In genomic region chr15:64842986-64843561, GRCh38 we compare ENCODE assay signal across 8 cellular contexts. TPM values are rescaled to one million over a fixed set of nuclear protein-coding genes. Genes with fewer than 3 reads are reported as not detected.
DNase-seq lines count a peak whose midpoint lies in the region; ATAC-seq, FAIRE-seq and TF ChIP-seq lines count a peak whose summit lies in the region.

No MANE protein-coding gene starts in this region.

- CTCF ChIA-PET in GM12878 (lab: Yijun Ruan, JAX): interaction anchor here (0.7 to 5.1 kb wide), 8 partner anchors 8 to 195 kb away, joined by 3 to 78 read pairs (median 15); no protein-coding TSS in a partner anchor

- TF ChIP-seq EP300 in GM12878 (IDR thresholded peaks at IDR 0.05; ENCODE audit: borderline replicate concordance in 1 of 2, control insufficient read depth in 1 of 2, low read depth in 2 of 2, low read length in 2 of 2): no peak

- H4K20me1 ChIP-seq in DOHH2 (ENCODE audit: control insufficient read depth, insufficient read depth, low read depth, low read length) (peaks cover 10% of the 10 kb centered on the region; the same call in 1 of the 2 replicates), GM12878 (ENCODE audit: control insufficient read depth, insufficient read depth) (no peaks in the 10 kb centered on the region)

- H3K4me2 ChIP-seq in DOHH2 (ENCODE audit: low read length) (peak overlapping the region; percentile 87), GM12878 (ENCODE audit: control insufficient read depth, insufficient read depth) (peak overlapping the region; percentile 99)

- no peaks in the 10 kb centered on the region for H3K9me2 ChIP-seq in DOHH2 (replicated peaks; ENCODE audit: control insufficient read depth, low read length)

- peaks cover 19% of the 10 kb centered on the region for H3K36me3 ChIP-seq in DOHH2 (ENCODE audit: control insufficient read depth, low read length)
- no peaks in the 10 kb centered on the region for H3K36me3 ChIP-seq in GM12878 (ENCODE audit: control insufficient read depth in 2 of 2, insufficient read depth in 2 of 2, low read length in 1 of 2)
- no peaks in the 10 kb centered on the region for H3K36me3 ChIP-seq in testis (ENCODE audit: low read depth, missing control alignments)

- intact Hi-C loops in GM12878 (cut with micrococcal nuclease; ENCODE audit: unreplicated experiment) (no loop called here), testis (cut with DNase I; ENCODE audit: low total_unique reads) (no loop called here)

- H3K27ac ChIP-seq in DOHH2 (ENCODE audit: low read depth, low read length) (peak overlapping the region; percentile 34), GM12878 (ENCODE audit: control insufficient read depth, insufficient read depth) (peak overlapping the region; percentile 67), layer of hippocampus (ENCODE audit: low read depth, low read length) (peak overlapping the region; percentile 92), testis (peak overlapping the region; percentile 90 to 95)

- BruUV-seq in GM12878 (replicated peaks; lab: Mats Ljungman, UMichigan): no TSS peak

- no peaks in the 10 kb centered on the region for H3K27me3 ChIP-seq in DOHH2 (ENCODE audit: control insufficient read depth, low read length)
- H3K27me3 ChIP-seq in GM12878 (replicated peaks in 1 of 2; ENCODE audit: control insufficient read depth in 2 of 2, insufficient read depth in 2 of 2, low read length in 1 of 2): no peaks in the 10 kb centered on the region
- no peaks in the 10 kb centered on the region for H3K27me3 ChIP-seq in layer of hippocampus (ENCODE audit: control insufficient read depth, insufficient read depth, low read length)
- no peaks in the 10 kb centered on the region for H3K27me3 ChIP-seq in testis

- peaks cover 63% of the 10 kb centered on the region for H3K79me2 ChIP-seq in DOHH2 (ENCODE audit: control insufficient read depth, low read length)
- peaks cover 63% of the 10 kb centered on the region for H3K79me2 ChIP-seq in GM12878 (ENCODE audit: control insufficient read depth, insufficient read depth, low read length)

- no peak overlapping the region for H2AFZ ChIP-seq in GM12878 (ENCODE audit: control insufficient read depth, low read depth, low read length)

- peaks cover 16% of the 10 kb centered on the region for H3F3A ChIP-seq in DOHH2 (ENCODE audit: control insufficient read depth, insufficient read depth)

- POLR2A ChIA-PET in GM12878 (lab: Charles Lee): interaction anchor here (0.6 to 5.3 kb wide), 12 partner anchors 8 to 140 kb away, joined by 3 to 127 read pairs (median 4); partner anchors contain the start of gene PIF1

- TF ChIP-seq CTCF in DOHH2 (IDR thresholded peaks at IDR 0.05; ENCODE audit: low read depth, low read length, poor library complexity, severe bottlenecking): no peak
- peak; percentile 8 for TF ChIP-seq CTCF in NB4 (IDR thresholded peaks at IDR 0.05; ENCODE audit: low read depth, low read length)
- no peak for TF ChIP-seq CTCF in GM12878 (IDR thresholded peaks at IDR 0.05 in 2 of 3, conservative IDR thresholded peaks at IDR 0.05 in 1 of 3; ENCODE audit: control insufficient read depth in 2 of 3, extremely low read depth in 1 of 3, insufficient read depth in 1 of 3, low read depth in 3 of 3, low read length in 3 of 3)
- no peak for TF ChIP-seq CTCF in testis (IDR thresholded peaks at IDR 0.05)

- peak; percentile 9 for ATAC-seq in GM12878
- no peak for ATAC-seq in HG02571 (IDR thresholded peaks at IDR 0.05; ENCODE audit: unreplicated experiment)

- in situ Hi-C loops in GM12878 (cut with MboI): no loop called here

- H3K9ac ChIP-seq in GM12878 (ENCODE audit: control insufficient read depth, insufficient read depth, low read length): peak overlapping the region; percentile 81

- DNase-seq in NB4 (ENCODE audit: low read depth) (peak; percentile 93), GM12878 (ENCODE audit: low read depth, low spot score) (no peak), testis (no peak), cerebellar nuclear complex (lab: John Stamatoyannopoulos, UW) (no peak)
- DNase-seq in stimulated activated CD4-positive, alpha-beta T cell treated with anti-CD3 and anti-CD28 coated beads, Interleukin-2, amount 100 ng/mL, for 48 hours: no peak

- SMC1A ChIA-PET in GM12878 (lab: Charles Lee; ENCODE audit: uncharacterized antibody, unreplicated experiment): interaction anchor here (0.8 to 6.5 kb wide), 12 partner anchors 8 to 56 kb away, joined by 3 to 116 read pairs (median 4); partner anchors contain the start of gene PIF1

- peak overlapping the region; percentile 84 for H3K4me3 ChIP-seq in DOHH2 (ENCODE audit: low read length)
- peak overlapping the region; percentile 83 for H3K4me3 ChIP-seq in NB4 (ENCODE audit: low read depth, low read length)
- H3K4me3 ChIP-seq in GM12878: peak overlapping the region; percentile 99
- peak overlapping the region; percentile 84 to 98 for H3K4me3 ChIP-seq in testis

- H3K9me3 ChIP-seq in DOHH2 (ENCODE audit: control insufficient read depth, insufficient read depth, low read length): no peaks in the 10 kb centered on the region
- no peaks in the 10 kb centered on the region for H3K9me3 ChIP-seq in GM12878 (replicated peaks; ENCODE audit: control insufficient read depth, insufficient read depth, low read length)
- no peaks in the 10 kb centered on the region for H3K9me3 ChIP-seq in testis

- RAD21 ChIA-PET in GM12878 (lab: Charles Lee; ENCODE audit: unreplicated experiment): interaction anchor here (0.7 to 6.8 kb wide), 12 partner anchors 17 to 166 kb away, joined by 3 to 129 read pairs (median 10); partner anchors contain the start of gene PIF1

- TF ChIP-seq POLR2A in NB4 (IDR thresholded peaks at IDR 0.05; ENCODE audit: extremely low read depth, insufficient read length) (no peak), GM12878 (IDR thresholded peaks at IDR 0.05; ENCODE audit: low read depth, low read length) (no peak; the same call in 1 of the 2 replicates), testis (IDR thresholded peaks at IDR 0.05) (no peak)

- no peak for FAIRE-seq in GM12878 (lab: Jason Lieb, UNC)

- no peak for TF ChIP-seq RAD21 in GM12878 (IDR thresholded peaks at IDR 0.05; ENCODE audit: insufficient read depth, low read depth, low read length)

- WGBS in GM12878 (ENCODE audit: insufficient coverage, insufficient replicate concordance, low lambda C conversion rate, missing lambda C conversion rate): 0% methylated on average over 7 of the region's 7 CpGs
- WGBS in testis, 2 donors: 32 to 37% methylated on average over 6 to 7 of the region's 7 CpGs

- H3K4me1 ChIP-seq in DOHH2 (ENCODE audit: control insufficient read depth, low read length) (peaks cover 64% of the 10 kb centered on the region), GM12878 (ENCODE audit: control insufficient read depth, insufficient read depth, low read length) (peaks cover 26% of the 10 kb centered on the region), testis (peaks cover 26% of the 10 kb centered on the region)

TF ChIP-seq in GM12878, 131 proteins besides CTCF, POLR2A, EP300 and RAD21 (continues in another document):
- TF ChIP-seq ETV6 (conservative IDR thresholded peaks at IDR 0.05 in 1 of 2, IDR thresholded peaks at IDR 0.05 in 1 of 2; ENCODE audit: borderline replicate concordance in 1 of 2, low read depth in 1 of 2): no peak

RNA-seq across cellular contexts. Expression of gene PLEKHO2, which starts 1.4 kb away (rescaled TPM):
- 20.0 and 20.1 TPM in 2 replicates for total RNA-seq in GM12878 (2013; cell fraction: nucleolus; rRNA removed)
- total RNA-seq in GM12878 (2014; rRNA removed) (21.5 and 21.6 TPM in 2 replicates), GM12878 (2014; rRNA removed; fragmentation: Illumina TruSeq; extraction: Trizol) (14.6 and 15.5 TPM in 2 replicates), GM12878 (2021) (25.4 and 25.6 TPM in 2 replicates), testis (10 to 100 TPM; 17.2 to 28.9 TPM)
- 10.2 TPM for polyA plus RNA-seq in GM12878 (2011; ENCODE audit: low read depth)
- polyA plus RNA-seq in GM12878 (2011; rRNA removed) (11.2 and 19.4 TPM in 2 replicates), GM12878 (2014; fragmentation: Illumina TruSeq; extraction: Trizol) (12.1 and 19.5 TPM in 2 replicates), GM12878 (2014; fragmentation: Nextera tagmentation; extraction: Ambion mirVana) (1 to 10 TPM; 1.4 to 3.1 TPM), GM12878 (2014; rRNA removed) (19.8 and 22.9 TPM in 2 replicates), GM12878 (2016; fragmentation: Nextera tagmentation; extraction: Ambion mirVana) (10 to 100 TPM; 22.3 to 22.4 TPM), testis (ENCODE audit: insufficient read depth, low read depth, low replicate concordance) (19.3 TPM)
- polyA plus RNA-seq in GM12878 (2011; cell fraction: cytosol; rRNA removed): 24.1 and 29.2 TPM in 2 replicates
- 23.2 and 25.9 TPM in 2 replicates for polyA plus RNA-seq in GM12878 (2011; cell fraction: nucleus; rRNA removed)
- polyA plus RNA-seq in GM12878 (2012): 19.2 and 20.3 TPM in 2 replicates
- 15.3 and 28.9 TPM in 2 replicates for polyA minus RNA-seq in GM12878 (2011; rRNA and poly(A)+ RNA removed)
- 8.3 and 9.5 TPM in 2 replicates for polyA minus RNA-seq in GM12878 (2011; cell fraction: cytosol; rRNA and poly(A)+ RNA removed)
- 5.9 and 10.8 TPM in 2 replicates for polyA minus RNA-seq in GM12878 (2011; cell fraction: nucleus; rRNA and poly(A)+ RNA removed)

RNA-seq across cellular contexts. Expression of gene PIF1, which starts 17.6 kb away (rescaled TPM):
- total RNA-seq in GM12878 (2013; cell fraction: nucleolus; rRNA removed): 90.7 and 116 TPM in 2 replicates
- total RNA-seq in GM12878 (2014; rRNA removed): 42.8 and 43.9 TPM in 2 replicates
- 21.0 and 22.6 TPM in 2 replicates for total RNA-seq in GM12878 (2014; rRNA removed; fragmentation: Illumina TruSeq; extraction: Trizol)
- 36.9 and 39.5 TPM in 2 replicates for total RNA-seq in GM12878 (2021)
- 7.2 TPM for polyA plus RNA-seq in GM12878 (2011; ENCODE audit: low read depth)
- polyA plus RNA-seq in GM12878 (2011; rRNA removed): 52.9 and 68.9 TPM in 2 replicates
- 71.9 and 108 TPM in 2 replicates for polyA plus RNA-seq in GM12878 (2011; cell fraction: cytosol; rRNA removed)
- 271 and 281 TPM in 2 replicates for polyA plus RNA-seq in GM12878 (2011; cell fraction: nucleus; rRNA removed)
- 27.1 and 32.1 TPM in 2 replicates for polyA plus RNA-seq in GM12878 (2012)
- polyA plus RNA-seq in GM12878 (2014; fragmentation: Illumina TruSeq; extraction: Trizol): 18.3 and 36.5 TPM in 2 replicates
- 1 to 10 TPM; 3.7 to 7.2 TPM for polyA plus RNA-seq in GM12878 (2014; fragmentation: Nextera tagmentation; extraction: Ambion mirVana)
- polyA plus RNA-seq in GM12878 (2014; rRNA removed): 64.0 and 69.2 TPM in 2 replicates
- polyA plus RNA-seq in GM12878 (2016; fragmentation: Nextera tagmentation; extraction: Ambion mirVana): 10 to 100 TPM; 28.7 to 33.4 TPM
- 21.3 and 51.3 TPM in 2 replicates for polyA minus RNA-seq in GM12878 (2011; rRNA and poly(A)+ RNA removed)
- 23.0 and 29.8 TPM in 2 replicates for polyA minus RNA-seq in GM12878 (2011; cell fraction: cytosol; rRNA and poly(A)+ RNA removed)
- polyA minus RNA-seq in GM12878 (2011; cell fraction: nucleus; rRNA and poly(A)+ RNA removed): 41.1 and 67.6 TPM in 2 replicates
- 10 to 100 TPM in 1 of 2 donors, 1 to 10 TPM in 1; 6.9 to 19.1 TPM for total RNA-seq in testis
- 3.4 TPM for polyA plus RNA-seq in testis (ENCODE audit: insufficient read depth, low read depth, low replicate concordance)

Comparison
In these comparisons a context has a peak if more than half of its experiments do, and no peak if none do; other contexts are left out.
1. H3K27ac ChIP-seq: peak in every context shown above with its lines; median percentile 92 in testis; 92 in layer of hippocampus; 67 in GM12878; 34 in DOHH2.